20 cellular contexts compared by ENCODE assay signal in the genomic region with DNA sequence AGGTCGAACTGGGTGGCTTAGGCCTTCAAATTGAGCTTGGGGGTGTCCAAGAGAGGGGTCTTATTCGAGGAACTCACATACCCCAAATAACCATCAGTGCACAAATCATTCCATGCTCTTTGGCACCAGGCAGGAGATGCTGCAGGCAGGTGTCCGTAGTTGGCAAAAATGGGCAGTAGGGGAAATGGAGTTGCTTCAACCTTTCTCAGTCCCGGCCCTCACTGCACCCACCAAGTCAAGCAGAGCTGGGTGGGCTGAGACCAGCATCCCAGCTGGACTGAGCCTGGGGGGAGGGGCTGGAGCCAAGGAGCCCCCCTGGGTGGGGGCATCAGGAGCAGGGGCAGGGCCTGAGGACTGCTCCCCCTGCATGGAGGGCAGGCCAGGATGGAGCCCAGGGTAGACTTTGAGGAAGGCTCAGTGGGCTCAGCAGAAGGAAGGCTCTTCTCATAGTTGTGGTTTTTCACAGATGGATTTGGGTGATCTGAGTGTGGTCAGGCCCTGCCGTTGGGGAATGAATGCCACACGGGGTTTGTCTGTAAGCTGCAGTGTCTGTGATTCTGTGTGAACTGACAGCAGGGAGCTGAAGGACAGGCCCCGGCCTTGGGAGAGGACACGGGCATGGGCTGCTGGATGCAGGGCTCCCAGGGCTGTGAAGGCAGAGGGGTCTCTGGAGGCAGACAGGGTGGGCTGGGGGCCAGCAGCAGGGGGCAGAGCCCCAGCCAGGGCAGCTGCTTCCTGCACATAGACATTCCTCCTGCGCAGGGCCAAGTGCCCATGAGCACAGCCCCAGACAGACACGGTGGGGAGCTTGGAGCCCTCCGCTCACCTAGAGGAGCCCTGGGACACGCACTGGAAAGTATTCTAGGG.
A peak's percentile ranks its signal among the peaks of the same experiment; 100 is the strongest.
DNase-seq lines count a peak whose midpoint lies in the region; ATAC-seq, FAIRE-seq and TF ChIP-seq lines count a peak whose summit lies in the region.
"Had no signal": no experiment of that assay in that cellular context is flagged by ENCODE, and none has a peak within 500 bp of the region (broad histone marks: within the 10 kb centered on the region; RNA-seq: fewer than 3 reads in every experiment).

No MANE protein-coding gene starts in this region.

- no peak overlapping the region for H2BK120ac ChIP-seq in mesenchymal stem cell (ENCODE audit: low read depth, low read length)

- no peak overlapping the region for H3K4ac ChIP-seq in mesenchymal stem cell (ENCODE audit: low read depth in 1 of 2, low read length in 2 of 2)

- H2BK5ac ChIP-seq in mesenchymal stem cell (ENCODE audit: low read depth, low read length, poor library complexity, severe bottlenecking): no peak overlapping the region

- H3K27ac Mint-ChIP-seq in astrocyte (ENCODE audit: unreplicated experiment): no peak overlapping the region
- H3K27ac Mint-ChIP-seq: activated CD4-positive, alpha-beta memory T cell treated with anti-CD3 and anti-CD28 coated beads for 36 hours; dendritic cell treated with granulocyte-macrophage colony-stimulating factor and Interleukin-4, amounts not matched to agents 40 ng/mL and 50 ng/mL, for 4 days; mesothelial cell of epicardium had no signal

- no peak overlapping the region for H4K8ac ChIP-seq in mesenchymal stem cell (ENCODE audit: low read length)

- H3K36me3 ChIP-seq in DND-41 (ENCODE audit: insufficient read depth, low read length) (peaks cover 2% of the 10 kb centered on the region), astrocyte (ENCODE audit: insufficient read depth, low read length) (peaks cover 4% of the 10 kb centered on the region), mesenchymal stem cell (ENCODE audit: control insufficient read depth in 1 of 2, insufficient read depth in 2 of 2, low read depth in 1 of 2, low read length in 2 of 2) (peaks cover 8 to 14% of the 10 kb centered on the region in 2 experiments)

- no peak overlapping the region for H3K18ac ChIP-seq in mesenchymal stem cell (ENCODE audit: low read depth in 1 of 2, low read length in 2 of 2)

- no peak for FAIRE-seq in astrocyte (lab: Jason Lieb, UNC)
- FAIRE-seq: keratinocyte had no signal

- DNase-seq in DND-41 (peak; percentile 50), KBM-7 (peak; percentile 9), astrocyte (ENCODE audit: low read depth) (peak; percentile 51), mesenchymal stem cell (peak; percentile 12), NAMALWA (ENCODE audit: low spot score) (no peak)
- no peak for DNase-seq in activated effector memory CD4-positive, alpha-beta T cell treated with anti-CD3 and anti-CD28 coated beads, Interleukin-2, amount 50 U/mL, for 16 hours
- DNase-seq: activated CD4-positive, alpha-beta memory T cell treated with anti-CD3 and anti-CD28 coated beads for 36 hours; DMS79; glutamatergic neuron; NCI-H1436; nucleus accumbens; stimulated activated CD4-positive, alpha-beta T cell treated with anti-CD3 and anti-CD28 coated beads, Interleukin-2, amount 100 ng/mL, for 24 hours had no signal

- no peak overlapping the region for H3K14ac ChIP-seq in mesenchymal stem cell (ENCODE audit: low read length in 2 of 2)

- H3K9me3 Mint-ChIP-seq in astrocyte (ENCODE audit: unreplicated experiment): no peaks in the 10 kb centered on the region
- H3K9me3 Mint-ChIP-seq: activated CD4-positive, alpha-beta memory T cell treated with anti-CD3 and anti-CD28 coated beads for 36 hours; dendritic cell treated with granulocyte-macrophage colony-stimulating factor and Interleukin-4, amounts not matched to agents 40 ng/mL and 50 ng/mL, for 4 days; mesothelial cell of epicardium had no signal

- ATAC-seq in DND-41 (ENCODE audit: insufficient read depth, low read depth): peak; percentile 83
- ATAC-seq in HG03521 (IDR thresholded peaks at IDR 0.05; ENCODE audit: unreplicated experiment): no peak
- ATAC-seq in GM21825 (IDR thresholded peaks at IDR 0.05; ENCODE audit: unreplicated experiment): no peak
- ATAC-seq: sciatic nerve had no signal

- peaks cover 2% of the 10 kb centered on the region for H3K4me1 Mint-ChIP-seq in astrocyte (ENCODE audit: low read depth, unreplicated experiment)
- H3K4me1 Mint-ChIP-seq: mesothelial cell of epicardium had no signal

- H3K9me3 ChIP-seq in DND-41 (ENCODE audit: insufficient read depth, low read length, severe bottlenecking): no peaks in the 10 kb centered on the region
- H3K9me3 ChIP-seq in astrocyte (ENCODE audit: insufficient read depth, low read depth, low read length): no peaks in the 10 kb centered on the region
- no peaks in the 10 kb centered on the region for H3K9me3 ChIP-seq in mesenchymal stem cell (ENCODE audit: control insufficient read depth, low read length)
- H3K9me3 ChIP-seq: HAP-1 had no signal

- H3K36me3 Mint-ChIP-seq in astrocyte (ENCODE audit: low read depth, unreplicated experiment): peaks cover 4% of the 10 kb centered on the region

- in situ Hi-C loops in KBM-7 (cut with MboI; ENCODE audit: low pct_unique_long_range_greater_than_20kb, low sequenced_read_pairs): no loop called here

- H3K27ac ChIP-seq in DND-41 (ENCODE audit: low read length) (no peak overlapping the region), astrocyte (ENCODE audit: low read depth, low read length) (no peak overlapping the region), mesenchymal stem cell (ENCODE audit: low read length, poor library complexity, severe bottlenecking) (no peak overlapping the region)
- H3K27ac ChIP-seq: C4-2B had no signal

- H3K4me3 Mint-ChIP-seq in astrocyte (ENCODE audit: unreplicated experiment): no peak overlapping the region
- H3K4me3 Mint-ChIP-seq: activated CD4-positive, alpha-beta memory T cell treated with anti-CD3 and anti-CD28 coated beads for 36 hours; dendritic cell treated with granulocyte-macrophage colony-stimulating factor and Interleukin-4, amounts not matched to agents 40 ng/mL and 50 ng/mL, for 4 days; mesothelial cell of epicardium had no signal

- no peak overlapping the region for H3K9ac ChIP-seq in DND-41 (ENCODE audit: low read depth, low read length)
- H3K9ac ChIP-seq in astrocyte (ENCODE audit: low read length): no peak overlapping the region
- no peak overlapping the region for H3K9ac ChIP-seq in mesenchymal stem cell (ENCODE audit: low read length)

- H3K27me3 ChIP-seq in DND-41 (ENCODE audit: insufficient read depth, low read length, poor library complexity) (no peaks in the 10 kb centered on the region), astrocyte (ENCODE audit: insufficient read depth, low read length) (no peaks in the 10 kb centered on the region), mesenchymal stem cell (ENCODE audit: control insufficient read depth in 1 of 2, insufficient read depth in 1 of 2, low read length in 2 of 2) (peaks cover 0 to 14% of the 10 kb centered on the region in 2 experiments)

- no peaks in the 10 kb centered on the region for H3K79me1 ChIP-seq in mesenchymal stem cell (replicated peaks; ENCODE audit: low read length, poor library complexity, severe bottlenecking)

- no peaks in the 10 kb centered on the region for H3K27me3 Mint-ChIP-seq in astrocyte (ENCODE audit: low read depth, unreplicated experiment)
- H3K27me3 Mint-ChIP-seq: activated CD4-positive, alpha-beta memory T cell treated with anti-CD3 and anti-CD28 coated beads for 36 hours; dendritic cell treated with granulocyte-macrophage colony-stimulating factor and Interleukin-4, amounts not matched to agents 40 ng/mL and 50 ng/mL, for 4 days had no signal

- H3K79me2 ChIP-seq in DND-41 (ENCODE audit: insufficient read depth, low read length): no peaks in the 10 kb centered on the region
- no peaks in the 10 kb centered on the region for H3K79me2 ChIP-seq in astrocyte (ENCODE audit: insufficient read depth, low read length)

- H3K23ac ChIP-seq in mesenchymal stem cell (ENCODE audit: low read length in 2 of 2): no peak overlapping the region

- no peak overlapping the region for H2BK12ac ChIP-seq in mesenchymal stem cell (ENCODE audit: low read length in 2 of 2)

- H3K4me3 ChIP-seq in DND-41 (ENCODE audit: low read depth in 1 of 2, low read length in 2 of 2): no peak overlapping the region
- H3K4me3 ChIP-seq in astrocyte (ENCODE audit: insufficient read depth, low read depth, low read length): no peak overlapping the region
- no peak overlapping the region for H3K4me3 ChIP-seq in mesenchymal stem cell (ENCODE audit: insufficient read depth in 1 of 2, low read depth in 1 of 2, low read length in 2 of 2)
- H3K4me3 ChIP-seq: HAP-1 had no signal

- H3K4me2 ChIP-seq in DND-41 (ENCODE audit: insufficient read depth, low read length) (no peak overlapping the region), astrocyte (ENCODE audit: low read length) (no peak overlapping the region), mesenchymal stem cell (ENCODE audit: low read length, poor library complexity, severe bottlenecking) (no peak overlapping the region)

- no peak overlapping the region for H2BK15ac ChIP-seq in mesenchymal stem cell (ENCODE audit: low read depth, poor library complexity, severe bottlenecking)

- H3K4me1 ChIP-seq in DND-41 (ENCODE audit: insufficient read depth, low read length): peaks cover 7% of the 10 kb centered on the region
- H3K4me1 ChIP-seq in astrocyte (ENCODE audit: insufficient read depth, low read length): no peaks in the 10 kb centered on the region
- peaks cover 10% of the 10 kb centered on the region for H3K4me1 ChIP-seq in mesenchymal stem cell (ENCODE audit: control insufficient read depth, insufficient read depth, low read depth, low read length)
- H3K4me1 ChIP-seq: HAP-1 had no signal

- TF ChIP-seq CTCF in DND-41 (IDR thresholded peaks at IDR 0.05; ENCODE audit: borderline replicate concordance, extremely low read depth, low read length, poor library complexity, severe bottlenecking): no peak
- TF ChIP-seq CTCF in astrocyte (IDR thresholded peaks at IDR 0.05; ENCODE audit: insufficient read depth, low read depth, low read length): no peak

- H2AFZ ChIP-seq in DND-41 (ENCODE audit: low read depth, low read length): no peak overlapping the region
- no peak overlapping the region for H2AFZ ChIP-seq in astrocyte (ENCODE audit: low read depth, low read length)
- no peak overlapping the region for H2AFZ ChIP-seq in mesenchymal stem cell (ENCODE audit: low read depth, low read length)

- H2AK5ac ChIP-seq in mesenchymal stem cell (ENCODE audit: low read length, severe bottlenecking): no peak overlapping the region

- no peak overlapping the region for H4K91ac ChIP-seq in mesenchymal stem cell (ENCODE audit: low read length)

- WGBS in mesenchymal stem cell: 79% methylated on average over 9 of the region's 12 CpGs

- no peaks in the 10 kb centered on the region; the same call in 1 of the 2 replicates for H4K20me1 ChIP-seq in DND-41 (ENCODE audit: insufficient read depth, low read length)
- no peaks in the 10 kb centered on the region for H4K20me1 ChIP-seq in astrocyte (ENCODE audit: insufficient read depth, low read length)

Comparison
In these comparisons a context has a peak if more than half of its experiments do, and no peak if none do; other contexts are left out.
1. DNase-seq: peak in DND-41 (single experiment), KBM-7 (single experiment), astrocyte (single experiment) and mesenchymal stem cell (single experiment); none in NAMALWA (single experiment) and activated effector memory CD4-positive, alpha-beta T cell treated with anti-CD3 and anti-CD28 coated beads, Interleukin-2, amount 50 U/mL, for 16 hours (single experiment).